ENCODE assay signal across 11 cellular contexts in the genomic region with DNA sequence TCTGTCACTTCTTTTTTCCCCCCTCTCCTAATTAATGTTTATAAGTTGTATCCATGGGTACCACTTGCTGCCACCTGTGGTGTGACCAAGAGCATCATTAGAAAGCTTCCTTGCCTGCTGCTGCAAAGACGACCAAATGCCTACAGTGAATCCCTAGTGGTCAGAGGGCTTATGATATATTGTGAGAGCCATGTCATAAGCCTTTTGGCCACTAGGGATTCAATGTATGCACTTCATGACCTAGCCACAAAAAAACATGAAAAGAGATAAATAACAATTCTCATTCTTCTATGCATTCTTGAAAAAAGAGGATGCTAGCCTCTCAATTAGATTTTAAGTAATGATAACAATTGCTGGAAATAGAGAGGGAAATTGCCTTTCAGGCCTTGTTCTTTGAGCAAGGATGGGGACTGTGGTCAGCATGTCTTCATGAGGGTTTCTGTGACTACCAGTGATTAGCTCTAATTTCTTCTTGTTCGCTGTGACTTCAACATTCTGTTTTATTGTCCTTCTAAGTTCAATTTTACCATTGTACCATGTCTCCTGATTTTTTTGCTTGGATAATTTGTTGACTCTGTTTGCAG.
DNase-seq lines count a peak whose midpoint lies in the region; ATAC-seq, FAIRE-seq and TF ChIP-seq lines count a peak whose summit lies in the region.
"Had no signal": no experiment of that assay in that cellular context is flagged by ENCODE, and none has a peak within 500 bp of the region (broad histone marks: within the 10 kb centered on the region; RNA-seq: fewer than 3 reads in every experiment).

No MANE protein-coding gene starts in this region.

- H3K4me2 ChIP-seq in keratinocyte (ENCODE audit: control insufficient read depth, extremely low read depth, insufficient read depth, low read depth, low read length): no peak overlapping the region

- DNase-seq in GM12864 (ENCODE audit: low read depth): no peak
- DNase-seq in Peyer's patch: no peak
- no peak for DNase-seq in keratinocyte (ENCODE audit: low read depth, low spot score)
- no peak for DNase-seq in amniotic stem cell (lab: John Stamatoyannopoulos, UW)
- no peak for DNase-seq in stimulated activated CD4-positive, alpha-beta T cell treated with anti-CD3 and anti-CD28 coated beads, Interleukin-4, amount 100 ng/mL, for 1 hour
- no peak for DNase-seq in frontal cortex (ENCODE audit: low spot score in 2 of 2)
- DNase-seq: dermis blood vessel endothelial cell, NCI-H1105 had no signal

- dilution Hi-C loops in keratinocyte (cut with MboI; ENCODE audit: extremely low pct_ligation_motif_present, low sequenced_read_pairs): no loop called here

- H3K9me1 ChIP-seq in keratinocyte (ENCODE audit: control insufficient read depth, extremely low read depth, insufficient read depth, low read length): no peaks in the 10 kb centered on the region

- H3K27ac ChIP-seq in Peyer's patch (no peak overlapping the region), keratinocyte (ENCODE audit: control insufficient read depth, insufficient read depth, low read length) (no peak overlapping the region)

- ATAC-seq in HG02678 (IDR thresholded peaks at IDR 0.05; ENCODE audit: unreplicated experiment): peak; percentile 50
- no peak for ATAC-seq in HG03196 (IDR thresholded peaks at IDR 0.05; ENCODE audit: unreplicated experiment)
- ATAC-seq: activated CD4-positive, CD25-positive, alpha-beta regulatory T cell treated with anti-CD3 and anti-CD28 coated beads, Interleukin-2, amount 50 U/mL, for 24 hours had no signal

- H3K4me3 ChIP-seq in GM12864 (ENCODE audit: low read depth, low read length) (no peak overlapping the region), Peyer's patch (no peak overlapping the region), keratinocyte (ENCODE audit: control insufficient read depth in 2 of 3, extremely low read depth in 1 of 3, insufficient read depth in 2 of 3, low read depth in 1 of 3, low read length in 3 of 3) (no peak overlapping the region)

- no peaks in the 10 kb centered on the region for H3K79me2 ChIP-seq in keratinocyte (ENCODE audit: control insufficient read depth, insufficient read depth, low read length)

- H3K9ac ChIP-seq in keratinocyte (ENCODE audit: control insufficient read depth, extremely low read depth, insufficient read depth, low read length): no peak overlapping the region

- H3K9me3 ChIP-seq in Peyer's patch (no peaks in the 10 kb centered on the region), keratinocyte (ENCODE audit: control insufficient read depth, low read depth, low read length) (no peaks in the 10 kb centered on the region)

- no peaks in the 10 kb centered on the region for H3K4me1 ChIP-seq in Peyer's patch
- H3K4me1 ChIP-seq in keratinocyte (ENCODE audit: control insufficient read depth, extremely low read depth, insufficient read depth, low read length): peaks cover 12% of the 10 kb centered on the region

- no peaks in the 10 kb centered on the region for H3K36me3 ChIP-seq in Peyer's patch
- no peaks in the 10 kb centered on the region for H3K36me3 ChIP-seq in keratinocyte (ENCODE audit: control insufficient read depth in 2 of 2, extremely low read depth in 1 of 2, insufficient read depth in 2 of 2, low read length in 2 of 2)

- no peaks in the 10 kb centered on the region for H4K20me1 ChIP-seq in keratinocyte (ENCODE audit: control insufficient read depth, extremely low read depth, insufficient read depth, low read length)

- H2AFZ ChIP-seq in keratinocyte (ENCODE audit: control insufficient read depth, low read length): no peak overlapping the region

- no peak for FAIRE-seq in keratinocyte (lab: Jason Lieb, UNC)
- FAIRE-seq in frontal cortex (lab: Jason Lieb, UNC): no peak

- H3K27me3 ChIP-seq in Peyer's patch (no peaks in the 10 kb centered on the region), keratinocyte (ENCODE audit: control insufficient read depth, extremely low read depth, insufficient read depth, low read length) (no peaks in the 10 kb centered on the region)

- TF ChIP-seq POLR2A in Peyer's patch (IDR thresholded peaks at IDR 0.05): no peak

- TF ChIP-seq CTCF in GM12864 (IDR thresholded peaks at IDR 0.05; ENCODE audit: low read depth, low read length, missing control alignments) (peak; percentile 43), Peyer's patch (IDR thresholded peaks at IDR 0.05) (peak in 5 of 6 experiments; percentile 3 to 32 (median 27)), keratinocyte (optimal IDR thresholded peaks at IDR 0.05 in 1 of 3, IDR thresholded peaks at IDR 0.05 in 1 of 3, conservative IDR thresholded peaks at IDR 0.05 in 1 of 3; ENCODE audit: extremely low read depth in 1 of 3, insufficient read depth in 2 of 3, low read length in 3 of 3) (peak in 2 of 3 experiments; percentile 36 to 43)
